21 cellular contexts compared by ENCODE assay signal in genomic region chr19:49780861-49781260, GRCh38. TPM values are rescaled to one million over a fixed set of nuclear protein-coding genes. Genes with fewer than 3 reads are reported as not detected.
DNase-seq lines count a peak whose midpoint lies in the region; FAIRE-seq and TF ChIP-seq lines count a peak whose summit lies in the region.
"Had no signal": no experiment of that assay in that cellular context is flagged by ENCODE, and none has a peak within 500 bp of the region (broad histone marks: within the 10 kb centered on the region; RNA-seq: fewer than 3 reads in every experiment).

No MANE protein-coding gene starts in this region.

- H3K4me2 ChIP-seq in Karpas-422 (ENCODE audit: low read depth, low read length, poor library complexity, severe bottlenecking): no peak overlapping the region

- no peak overlapping the region for H3K4me3 ChIP-seq in H7 (ENCODE audit: insufficient read depth, low read depth, low read length)
- no peak overlapping the region for H3K4me3 ChIP-seq in neutrophil (ENCODE audit: low read depth in 1 of 2, low read length in 1 of 2)
- H3K4me3 ChIP-seq in Karpas-422 (ENCODE audit: low read length): no peak overlapping the region
- no peak overlapping the region for H3K4me3 ChIP-seq in WERI-Rb-1 (ENCODE audit: low read depth, low read length)
- H3K4me3 ChIP-seq: heart left ventricle, vagina had no signal

- H3K9me3 ChIP-seq in neutrophil (no peaks in the 10 kb centered on the region), Karpas-422 (ENCODE audit: low read length) (no peaks in the 10 kb centered on the region), WERI-Rb-1 (ENCODE audit: severe bottlenecking) (no peaks in the 10 kb centered on the region)
- H3K9me3 ChIP-seq: heart left ventricle, vagina had no signal

- H3K4me1 ChIP-seq in neutrophil (ENCODE audit: control insufficient read depth in 1 of 2, insufficient read depth in 1 of 2, low read depth in 1 of 2, low read length in 1 of 2) (peaks cover 18 to 34% of the 10 kb centered on the region in 2 experiments), Karpas-422 (ENCODE audit: low read length) (peaks cover 8% of the 10 kb centered on the region)

- H3K9me3 Mint-ChIP-seq in activated T-cell treated with anti-CD3 and anti-CD28 coated beads, Interleukin-2, amount 50 U/mL, for 24 hours: no peaks in the 10 kb centered on the region
- H3K9me3 Mint-ChIP-seq in endothelial cell (ENCODE audit: unreplicated experiment): no peaks in the 10 kb centered on the region

- H3K9me2 ChIP-seq in Karpas-422 (replicated peaks; ENCODE audit: insufficient read depth, low read length): no peaks in the 10 kb centered on the region

- no peak for TF ChIP-seq CTCF in endothelial cell (IDR thresholded peaks at IDR 0.05; ENCODE audit: unreplicated experiment)
- no peak for TF ChIP-seq CTCF in neutrophil (IDR thresholded peaks at IDR 0.05)
- no peak for TF ChIP-seq CTCF in D721Med (IDR thresholded peaks at IDR 0.05; ENCODE audit: insufficient read depth, missing control alignments)
- no peak for TF ChIP-seq CTCF in WERI-Rb-1 (IDR thresholded peaks at IDR 0.05; ENCODE audit: low read depth, low read length)

- H3K27me3 Mint-ChIP-seq in activated T-cell treated with anti-CD3 and anti-CD28 coated beads, Interleukin-2, amount 50 U/mL, for 24 hours: no peaks in the 10 kb centered on the region
- peaks cover 7% of the 10 kb centered on the region for H3K27me3 Mint-ChIP-seq in endothelial cell (ENCODE audit: unreplicated experiment)

- peak overlapping the region; percentile 43 for H3K27ac ChIP-seq in neutrophil
- no peak overlapping the region for H3K27ac ChIP-seq in Karpas-422 (ENCODE audit: low read length)
- no peak overlapping the region for H3K27ac ChIP-seq in WERI-Rb-1
- H3K27ac ChIP-seq: vagina had no signal

- no peak for FAIRE-seq in D721Med (lab: Jason Lieb, UNC)

- peaks cover 39% of the 10 kb centered on the region for H3K79me2 ChIP-seq in Karpas-422 (ENCODE audit: low read length)

- peaks cover 11% of the 10 kb centered on the region for H3K4me1 Mint-ChIP-seq in activated T-cell treated with anti-CD3 and anti-CD28 coated beads, Interleukin-2, amount 50 U/mL, for 24 hours (ENCODE audit: low read depth)
- H3K4me1 Mint-ChIP-seq in endothelial cell (ENCODE audit: unreplicated experiment): peaks cover 17% of the 10 kb centered on the region

- H3K4me3 Mint-ChIP-seq in activated T-cell treated with anti-CD3 and anti-CD28 coated beads, Interleukin-2, amount 50 U/mL, for 24 hours: no peak overlapping the region
- peak overlapping the region; percentile 50 for H3K4me3 Mint-ChIP-seq in endothelial cell (ENCODE audit: unreplicated experiment)

- no peak overlapping the region for H3K9ac ChIP-seq in Karpas-422 (ENCODE audit: low read length)

- DNase-seq in activated T-cell treated with anti-CD3 and anti-CD28 coated beads, Interleukin-2, amount 50 U/mL, for 24 hours: no peak
- no peak for DNase-seq in activated T-cell treated with anti-CD3 and anti-CD28 coated beads, Interleukin-2, amount 50 U/mL, for 48 hours
- DNase-seq in H7: peak; percentile 74
- no peak for DNase-seq in endothelial cell (ENCODE audit: low spot score)
- DNase-seq in D721Med (ENCODE audit: insufficient read length, low spot score): no peak
- no peak for DNase-seq in Karpas-422
- no peak for DNase-seq in WERI-Rb-1
- DNase-seq: effector CD4-positive, alpha-beta T cell; heart left ventricle; IMR-90; NCI-H2107; NCI-H526; occipital lobe; SHP77 treated with DMSO at 0.1 percent for 48 hours; stimulated activated CD4-positive, alpha-beta T cell treated with anti-CD3 and anti-CD28 coated beads, Interleukin-1b, Interleukin-23, amount 100 ng/mL, for 48 hours; T-helper 1 cell had no signal

- H3K27ac Mint-ChIP-seq in activated T-cell treated with anti-CD3 and anti-CD28 coated beads, Interleukin-2, amount 50 U/mL, for 24 hours: peak overlapping the region; percentile 30
- peak overlapping the region; percentile 73 for H3K27ac Mint-ChIP-seq in endothelial cell (ENCODE audit: unreplicated experiment)

- H3K27me3 ChIP-seq in H7 (ENCODE audit: control insufficient read depth, insufficient read depth, low read length): no peaks in the 10 kb centered on the region
- no peaks in the 10 kb centered on the region for H3K27me3 ChIP-seq in neutrophil
- H3K27me3 ChIP-seq in Karpas-422 (ENCODE audit: low read length): no peaks in the 10 kb centered on the region
- no peaks in the 10 kb centered on the region for H3K27me3 ChIP-seq in WERI-Rb-1 (ENCODE audit: insufficient read depth, low read depth, severe bottlenecking)
- H3K27me3 ChIP-seq: heart left ventricle, vagina had no signal

- no peaks in the 10 kb centered on the region for H4K20me1 ChIP-seq in Karpas-422 (ENCODE audit: insufficient read depth, low read depth, low read length)

- peaks cover 59% of the 10 kb centered on the region for H3K36me3 Mint-ChIP-seq in activated T-cell treated with anti-CD3 and anti-CD28 coated beads, Interleukin-2, amount 50 U/mL, for 24 hours (ENCODE audit: low read depth)
- peaks cover 39% of the 10 kb centered on the region for H3K36me3 Mint-ChIP-seq in endothelial cell (ENCODE audit: low read depth, unreplicated experiment)

- peaks cover 9% of the 10 kb centered on the region for H3K36me3 ChIP-seq in H7 (replicated peaks; ENCODE audit: control insufficient read depth, insufficient read depth, low read length)
- peaks cover 44% of the 10 kb centered on the region for H3K36me3 ChIP-seq in neutrophil
- H3K36me3 ChIP-seq in Karpas-422 (ENCODE audit: insufficient read depth, low read length): peaks cover 8% of the 10 kb centered on the region; the same call in 1 of the 2 replicates
- peaks cover 20% of the 10 kb centered on the region for H3K36me3 ChIP-seq in WERI-Rb-1

- no peak overlapping the region for H2AFZ ChIP-seq in Karpas-422 (ENCODE audit: low read length)

RNA-seq across cellular contexts. Expression of gene AP2A1, which starts 14.1 kb away (rescaled TPM):
- 208 and 249 TPM in 2 replicates for total RNA-seq in H7 (2014; rRNA removed; shearing (Covaris generic))
- 191 TPM for total RNA-seq in endothelial cell (ENCODE audit: unreplicated experiment)
- total RNA-seq in Karpas-422 (2014; rRNA removed; shearing (Covaris generic); ENCODE audit: low replicate concordance): 32.4 and 54.7 TPM in 2 replicates

RNA-seq across cellular contexts. Expression of gene TSKS, which starts 17.8 kb away (rescaled TPM):
- total RNA-seq in H7 (2014; rRNA removed; shearing (Covaris generic)): 0.24 and 0.52 TPM in 2 replicates
- total RNA-seq in endothelial cell (ENCODE audit: unreplicated experiment): not detected
- total RNA-seq in Karpas-422 (2014; rRNA removed; shearing (Covaris generic); ENCODE audit: low replicate concordance): 5.7 and 17.9 TPM in 2 replicates
- total RNA-seq: fibroblast of lung, G401, IMR-90, kidney epithelial cell had no signal

RNA-seq across cellular contexts. Expression of gene FUZ, which starts 32.2 kb away (rescaled TPM):
- total RNA-seq in H7 (2014; rRNA removed; shearing (Covaris generic)): 48.5 and 49.5 TPM in 2 replicates
- total RNA-seq in endothelial cell (ENCODE audit: unreplicated experiment): 15.6 TPM
- total RNA-seq in Karpas-422 (2014; rRNA removed; shearing (Covaris generic); ENCODE audit: low replicate concordance): 15.8 and 38.3 TPM in 2 replicates

RNA-seq across cellular contexts. Expression of gene MED25, which starts 37.2 kb away (rescaled TPM):
- total RNA-seq in H7 (2014; rRNA removed; shearing (Covaris generic)): 49.3 and 53.5 TPM in 2 replicates
- total RNA-seq in endothelial cell (ENCODE audit: unreplicated experiment): 117 TPM
- 37.8 and 40.5 TPM in 2 replicates for total RNA-seq in Karpas-422 (2014; rRNA removed; shearing (Covaris generic); ENCODE audit: low replicate concordance)
